Comparison of ENCODE assay signal across 11 cellular contexts in genomic region chr14:100059433-100059781, GRCh38. TPM values are rescaled to one million over a fixed set of nuclear protein-coding genes. Genes with fewer than 3 reads are reported as not detected.
A peak's percentile ranks its signal among the peaks of the same experiment; 100 is the strongest.
DNase-seq lines count a peak whose midpoint lies in the region; ATAC-seq and TF ChIP-seq lines count a peak whose summit lies in the region.
"Had no signal": no experiment of that assay in that cellular context is flagged by ENCODE, and none has a peak within 500 bp of the region (broad histone marks: within the 10 kb centered on the region; RNA-seq: fewer than 3 reads in every experiment).

No MANE protein-coding gene starts in this region.

- no peak for TF ChIP-seq POLR2A in esophagus squamous epithelium (IDR thresholded peaks at IDR 0.05)

- H3K27ac ChIP-seq in esophagus squamous epithelium, result peak overlapping the region in 3 of 4 donors; percentile 68 to 79 (median 77)

- no peaks in the 10 kb centered on the region for H3K36me3 ChIP-seq in esophagus squamous epithelium
- H3K36me3 ChIP-seq: HAP-1 had no signal

- H3K9me3 Mint-ChIP-seq in activated CD4-positive, alpha-beta T cell treated with anti-CD3 and anti-CD28 coated beads, Interleukin-2, amount 10 ng/mL, durations not matched to agents 24 days and 14 days, result no peaks in the 10 kb centered on the region
- no peaks in the 10 kb centered on the region for H3K9me3 Mint-ChIP-seq in stimulated activated memory B cell treated with anti-CD40 and anti-IgM and Interleukin-4, amounts not matched to agents 10 μg/mL and 1 μg/mL and 100 μg/mL, for 72 hours

- H3K27me3 Mint-ChIP-seq in activated CD4-positive, alpha-beta T cell treated with anti-CD3 and anti-CD28 coated beads, Interleukin-2, amount 10 ng/mL, durations not matched to agents 24 days and 14 days, result no peaks in the 10 kb centered on the region
- H3K27me3 Mint-ChIP-seq in T-helper 17 cell, result no peaks in the 10 kb centered on the region
- H3K27me3 Mint-ChIP-seq in stimulated activated memory B cell treated with anti-CD40 and anti-IgM and Interleukin-4, amounts not matched to agents 10 μg/mL and 1 μg/mL and 100 μg/mL, for 72 hours, result no peaks in the 10 kb centered on the region

- peaks cover 71% of the 10 kb centered on the region for H3K4me1 Mint-ChIP-seq in activated CD4-positive, alpha-beta T cell treated with anti-CD3 and anti-CD28 coated beads, Interleukin-2, amount 10 ng/mL, durations not matched to agents 24 days and 14 days
- peaks cover 54% of the 10 kb centered on the region for H3K4me1 Mint-ChIP-seq in T-helper 17 cell
- H3K4me1 Mint-ChIP-seq in stimulated activated memory B cell treated with anti-CD40 and anti-IgM and Interleukin-4, amounts not matched to agents 10 μg/mL and 1 μg/mL and 100 μg/mL, for 72 hours, result peaks cover 77% of the 10 kb centered on the region

- no peaks in the 10 kb centered on the region for H3K27me3 ChIP-seq in esophagus squamous epithelium

- no peaks in the 10 kb centered on the region for H3K9me3 ChIP-seq in T-helper 17 cell (ENCODE audit: control insufficient read depth, low read length, poor library complexity, severe bottlenecking)
- no peaks in the 10 kb centered on the region for H3K9me3 ChIP-seq in esophagus squamous epithelium
- H3K9me3 ChIP-seq: HAP-1 had no signal

- in situ Hi-C loops in GM13977 (cut with MboI; ENCODE audit: low pct_unique_long_range_greater_than_20kb, low sequenced_read_pairs, unreplicated experiment), result no loop called here

- peak overlapping the region; percentile 79 for H3K4me3 Mint-ChIP-seq in activated CD4-positive, alpha-beta T cell treated with anti-CD3 and anti-CD28 coated beads, Interleukin-2, amount 10 ng/mL, durations not matched to agents 24 days and 14 days
- H3K4me3 Mint-ChIP-seq in T-helper 17 cell, result peak overlapping the region; percentile 58
- H3K4me3 Mint-ChIP-seq in stimulated activated memory B cell treated with anti-CD40 and anti-IgM and Interleukin-4, amounts not matched to agents 10 μg/mL and 1 μg/mL and 100 μg/mL, for 72 hours, result no peak overlapping the region

- TF ChIP-seq CTCF in esophagus squamous epithelium (IDR thresholded peaks at IDR 0.05), result no peak
- no peak for TF ChIP-seq CTCF in GM13977 (IDR thresholded peaks at IDR 0.05; ENCODE audit: extremely low read depth, insufficient read depth, missing control alignments)

- H3K4me3 ChIP-seq in esophagus squamous epithelium, result no peak overlapping the region
- H3K4me3 ChIP-seq: HAP-1 had no signal

- peak overlapping the region; percentile 83 for H3K27ac Mint-ChIP-seq in activated CD4-positive, alpha-beta T cell treated with anti-CD3 and anti-CD28 coated beads, Interleukin-2, amount 10 ng/mL, durations not matched to agents 24 days and 14 days
- peak overlapping the region; percentile 99 for H3K27ac Mint-ChIP-seq in T-helper 17 cell
- peak overlapping the region; percentile 85 for H3K27ac Mint-ChIP-seq in stimulated activated memory B cell treated with anti-CD40 and anti-IgM and Interleukin-4, amounts not matched to agents 10 μg/mL and 1 μg/mL and 100 μg/mL, for 72 hours

- intact Hi-C loops in activated CD4-positive, alpha-beta T cell treated with anti-CD3 and anti-CD28 coated beads, Interleukin-2, amount 10 ng/mL, durations not matched to agents 24 days and 14 days (cut with micrococcal nuclease), result no loop called here
- intact Hi-C loops in esophagus squamous epithelium (cut with DNase I), result loop anchor here (10.0 kb wide), 1 partner anchor 45 kb away; no protein-coding TSS in a partner anchor

- WGBS in esophagus squamous epithelium, 2 donors, result 43 to 52% methylated on average over 3 of the region's 3 CpGs

- H3K4me1 ChIP-seq in esophagus squamous epithelium, result peaks cover 17 to 63% (median 20%) of the 10 kb centered on the region in 3 donors
- H3K4me1 ChIP-seq: HAP-1 had no signal

- peaks cover 16% of the 10 kb centered on the region for H3K36me3 Mint-ChIP-seq in activated CD4-positive, alpha-beta T cell treated with anti-CD3 and anti-CD28 coated beads, Interleukin-2, amount 10 ng/mL, durations not matched to agents 24 days and 14 days (ENCODE audit: low read depth)
- no peaks in the 10 kb centered on the region for H3K36me3 Mint-ChIP-seq in T-helper 17 cell (ENCODE audit: low read depth)
- no peaks in the 10 kb centered on the region for H3K36me3 Mint-ChIP-seq in stimulated activated memory B cell treated with anti-CD40 and anti-IgM and Interleukin-4, amounts not matched to agents 10 μg/mL and 1 μg/mL and 100 μg/mL, for 72 hours

- ATAC-seq in T-helper 17 cell (no peak), HG02571 (IDR thresholded peaks at IDR 0.05; ENCODE audit: unreplicated experiment) (no peak), HG02981 (IDR thresholded peaks at IDR 0.05; ENCODE audit: unreplicated experiment) (no peak)
- no peak for ATAC-seq in stimulated activated memory B cell treated with anti-CD40 and anti-IgM and Interleukin-4, amounts not matched to agents 10 μg/mL and 1 μg/mL and 100 μg/mL, for 72 hours

- no peak for DNase-seq in activated CD4-positive, alpha-beta T cell treated with anti-CD3 and anti-CD28 coated beads, Interleukin-2, amount 10 ng/mL, durations not matched to agents 24 days and 14 days
- no peak for DNase-seq in activated CD4-positive, alpha-beta T cell treated with anti-CD3 and anti-CD28 coated beads, Interleukin-2, amount 50 U/mL, for 1 hour
- DNase-seq in T-helper 17 cell, result no peak
- no peak for DNase-seq in esophagus squamous epithelium (lab: John Stamatoyannopoulos, UW)
- DNase-seq in GM13977 (ENCODE audit: low spot score), result no peak
- DNase-seq: activated effector memory CD4-positive, alpha-beta T cell treated with anti-CD3 and anti-CD28 coated beads, Interleukin-2, amount 50 U/mL, for 16 hours; NCI-H1105 treated with DMSO at 0.1 percent for 48 hours had no signal

RNA-seq across cellular contexts. Expression of gene EVL, which starts 5.8 kb away (rescaled TPM):
- 268 and 285 TPM in 2 replicates for total RNA-seq in activated CD4-positive, alpha-beta T cell treated with anti-CD3 and anti-CD28 coated beads, Interleukin-2, amount 10 ng/mL, durations not matched to agents 24 days and 14 days
- total RNA-seq in T-helper 17 cell (100 to 1,000 TPM; 793 to 831 TPM), esophagus squamous epithelium (10 to 100 TPM; 20.0 to 61.2 (median 25.8) TPM)
